11 cellular contexts compared by ENCODE assay signal in genomic region chr9:131642496-131643083, GRCh38.
DNase-seq lines count a peak whose midpoint lies in the region; TF ChIP-seq lines count a peak whose summit lies in the region.
"Had no signal": no experiment of that assay in that cellular context is flagged by ENCODE, and none has a peak within 500 bp of the region (broad histone marks: within the 10 kb centered on the region; RNA-seq: fewer than 3 reads in every experiment).

No MANE protein-coding gene starts in this region.

- TF ChIP-seq CTCF in testis (IDR thresholded peaks at IDR 0.05), result no peak

- no peak for TF ChIP-seq POLR2A in testis (IDR thresholded peaks at IDR 0.05)

- H3K4me3 Mint-ChIP-seq in T-helper 1 cell treated with Interleukin-12 subunit alpha and Interleukin-12 subunit beta and Interleukin-4 antibody, amounts not matched to agents 30 μg/mL and 1 μg/mL, for 36 hours, result peak overlapping the region; percentile 66

- H3K27ac ChIP-seq in layer of hippocampus (ENCODE audit: low read depth, low read length) (peak overlapping the region; percentile 79), testis (no peak overlapping the region)
- H3K27ac ChIP-seq: BLaER1 had no signal

- H3K4me1 ChIP-seq in testis (peaks cover 3% of the 10 kb centered on the region), HAP-1 (no peaks in the 10 kb centered on the region)
- H3K4me1 ChIP-seq: BLaER1 had no signal

- H3K27me3 ChIP-seq in layer of hippocampus (ENCODE audit: control insufficient read depth, insufficient read depth, low read length) (no peaks in the 10 kb centered on the region), testis (no peaks in the 10 kb centered on the region), HAP-1 (ENCODE audit: low read depth) (no peaks in the 10 kb centered on the region)
- H3K27me3 ChIP-seq: BLaER1 had no signal

- WGBS in testis, 2 donors, result 91% methylated on average over 13 of the region's 13 CpGs

- peaks cover 45% of the 10 kb centered on the region for H3K36me3 Mint-ChIP-seq in T-helper 1 cell treated with Interleukin-12 subunit alpha and Interleukin-12 subunit beta and Interleukin-4 antibody, amounts not matched to agents 30 μg/mL and 1 μg/mL, for 36 hours (ENCODE audit: low read depth)

- H3K27ac Mint-ChIP-seq in T-helper 1 cell treated with Interleukin-12 subunit alpha and Interleukin-12 subunit beta and Interleukin-4 antibody, amounts not matched to agents 30 μg/mL and 1 μg/mL, for 36 hours, result peak overlapping the region; percentile 94

- in situ Hi-C loops in HAP-1 (cut with MboI; ENCODE audit: low sequenced_read_pairs), result no loop called here

- H3K4me3 ChIP-seq in testis (no peak overlapping the region), HAP-1 (no peak overlapping the region)
- H3K4me3 ChIP-seq: BLaER1 had no signal

- no peaks in the 10 kb centered on the region for H3K27me3 Mint-ChIP-seq in T-helper 1 cell treated with Interleukin-12 subunit alpha and Interleukin-12 subunit beta and Interleukin-4 antibody, amounts not matched to agents 30 μg/mL and 1 μg/mL, for 36 hours (ENCODE audit: low read depth)

- no peaks in the 10 kb centered on the region for H3K9me3 Mint-ChIP-seq in T-helper 1 cell treated with Interleukin-12 subunit alpha and Interleukin-12 subunit beta and Interleukin-4 antibody, amounts not matched to agents 30 μg/mL and 1 μg/mL, for 36 hours

- peak; percentile 60 for DNase-seq in stimulated activated naive CD4-positive, alpha-beta T cell treated with Interleukin-2 at 50 U/mL for 16 hours (lab: John Stamatoyannopoulos, UW)
- no peak for DNase-seq in stimulated activated naive CD4-positive, alpha-beta T cell (lab: John Stamatoyannopoulos, UW)
- DNase-seq in NCI-H2227 (lab: John Stamatoyannopoulos, UW; ENCODE audit: unreplicated experiment), result no peak
- DNase-seq in testis, result no peak
- no peak for DNase-seq in nucleus accumbens (lab: John Stamatoyannopoulos, UW)
- no peak for DNase-seq in HAP-1 (ENCODE audit: low spot score in 2 of 2)
- DNase-seq: GOT3, Kasumi-1 had no signal

- intact Hi-C loops in testis (cut with DNase I; ENCODE audit: low total_unique reads), result no loop called here

- H3K9me3 ChIP-seq in testis (no peaks in the 10 kb centered on the region), HAP-1 (no peaks in the 10 kb centered on the region)
- H3K9me3 ChIP-seq: BLaER1 had no signal

- H3K4me1 Mint-ChIP-seq in T-helper 1 cell treated with Interleukin-12 subunit alpha and Interleukin-12 subunit beta and Interleukin-4 antibody, amounts not matched to agents 30 μg/mL and 1 μg/mL, for 36 hours (ENCODE audit: low read depth), result peaks cover 52% of the 10 kb centered on the region

- H3K36me3 ChIP-seq in testis (ENCODE audit: low read depth, missing control alignments), result no peaks in the 10 kb centered on the region
- H3K36me3 ChIP-seq in HAP-1 (replicated peaks), result peaks cover 21% of the 10 kb centered on the region
